In genomic region chr10:11899067-11899876, GRCh38 we compare ENCODE assay signal across 2 cellular contexts.
TF ChIP-seq lines count a peak whose summit lies in the region.

No MANE protein-coding gene starts in this region.

TF ChIP-seq in HEK293, 187 proteins besides CTCF, POLR2A, EP300 and RAD21:
- TF ChIP-seq SCRT2 (tag by site-specific recombination; IDR thresholded peaks at IDR 0.05) (peak; percentile 51), TSHZ1 (tag by site-specific recombination; IDR thresholded peaks at IDR 0.05; ENCODE audit: borderline replicate concordance) (no peak), ZNF202 (tag by site-specific recombination; IDR thresholded peaks at IDR 0.05; ENCODE audit: borderline replicate concordance) (0 out of 2 replicates have a peak, but pooled peaks have one; percentile 19)

TF ChIP-seq in K562, 482 proteins besides CTCF, POLR2A, EP300 and RAD21 (continues in another document):
- TF ChIP-seq KAT7 (CRISPR knock-in tag; IDR thresholded peaks at IDR 0.05; ENCODE audit: borderline replicate concordance): no peak
- peak; percentile 59; the same call in 1 of the 2 replicates for TF ChIP-seq MECOM (CRISPR knock-in tag; IDR thresholded peaks at IDR 0.05)
- no peak for TF ChIP-seq ZNF239 (CRISPR knock-in tag; IDR thresholded peaks at IDR 0.05)
- TF ChIP-seq ZNF518B (CRISPR knock-in tag; IDR thresholded peaks at IDR 0.05): no peak
- no peak for TF ChIP-seq POLR3A (IDR thresholded peaks at IDR 0.05; ENCODE audit: borderline replicate concordance, extremely low read depth, insufficient read depth, insufficient read length)
- peak; percentile 66; the same call in 1 of the 2 replicates for TF ChIP-seq ZC3H4 (CRISPR knock-in tag; IDR thresholded peaks at IDR 0.05; ENCODE audit: borderline replicate concordance)
- TF ChIP-seq ZNF212 (CRISPR knock-in tag; IDR thresholded peaks at IDR 0.05): no peak
- TF ChIP-seq ZNF592 (IDR thresholded peaks at IDR 0.05): peak; percentile 23
- no peak for TF ChIP-seq EZH2 (IDR thresholded peaks at IDR 0.05; ENCODE audit: borderline replicate concordance, low read depth, low read length)
- TF ChIP-seq ZNF740 (CRISPR knock-in tag; IDR thresholded peaks at IDR 0.05): no peak
- peak in 1 of 2 experiments; percentile 39; a peak in 1 of 4 replicates for TF ChIP-seq ZNF740 (tag; IDR thresholded peaks at IDR 0.05)
- TF ChIP-seq XRCC5 (IDR thresholded peaks at IDR 0.05; ENCODE audit: low read depth, low read length): no peak
- no peak for TF ChIP-seq ETV5 (CRISPR knock-in tag; IDR thresholded peaks at IDR 0.05; ENCODE audit: low read depth)
- TF ChIP-seq MBD1 (CRISPR knock-in tag; IDR thresholded peaks at IDR 0.05): 0 out of 2 replicates have a peak, but pooled peaks have one; percentile 18
- 0 out of 4 replicates have a peak, but pooled peaks of 1 of the 2 experiments have one; percentile 2 for TF ChIP-seq SRF (CRISPR knock-in tag; IDR thresholded peaks at IDR 0.05)
- 0 out of 2 replicates have a peak, but pooled peaks have one; percentile 6 for TF ChIP-seq IFI16 (CRISPR knock-in tag; IDR thresholded peaks at IDR 0.05)
- no peak for TF ChIP-seq BRCA1 (IDR thresholded peaks at IDR 0.05)
- 0 out of 2 replicates have a peak, but pooled peaks have one; percentile 71 for TF ChIP-seq BRCA1 (CRISPR knock-in tag; IDR thresholded peaks at IDR 0.05)
- TF ChIP-seq ZNF57 (CRISPR knock-in tag; IDR thresholded peaks at IDR 0.05): no peak
- TF ChIP-seq SREBF1 (IDR thresholded peaks at IDR 0.05; ENCODE audit: borderline replicate concordance, low read depth, low read length): no peak
- TF ChIP-seq ARID3B (CRISPR knock-in tag; IDR thresholded peaks at IDR 0.05; ENCODE audit: borderline replicate concordance): 0 out of 2 replicates have a peak, but pooled peaks have one; percentile 28
- no peak for TF ChIP-seq SRSF1 (IDR thresholded peaks at IDR 0.05; ENCODE audit: low read depth, low read length)
- TF ChIP-seq ZNF41 (CRISPR knock-in tag; conservative IDR thresholded peaks at IDR 0.05): no peak
- no peak for TF ChIP-seq NCOA1 (IDR thresholded peaks at IDR 0.05; ENCODE audit: low read depth)
- TF ChIP-seq MAFK (IDR thresholded peaks at IDR 0.05; ENCODE audit: low read length): no peak
- TF ChIP-seq SMC3 (conservative IDR thresholded peaks at IDR 0.05; ENCODE audit: insufficient read depth, low read depth, low read length): no peak
- TF ChIP-seq RBFOX2 (IDR thresholded peaks at IDR 0.05; ENCODE audit: low read depth, low read length): no peak
- TF ChIP-seq TRIM28 (IDR thresholded peaks at IDR 0.05): no peak
- TF ChIP-seq FOXK2 (conservative IDR thresholded peaks at IDR 0.05 in 1 of 2, IDR thresholded peaks at IDR 0.05 in 1 of 2; ENCODE audit: low read depth in 2 of 2): no peak
- TF ChIP-seq CREB3 (tag; conservative IDR thresholded peaks at IDR 0.05; ENCODE audit: low read depth): no peak; the same call in none of the 2 replicates
- TF ChIP-seq ZNF583 (CRISPR knock-in tag; IDR thresholded peaks at IDR 0.05): 0 out of 2 replicates have a peak, but pooled peaks have one; percentile 4
- 0 out of 2 replicates have a peak, but pooled peaks have one; percentile 33 for TF ChIP-seq GTF2A2 (tag; IDR thresholded peaks at IDR 0.05)
- TF ChIP-seq TCF7 (IDR thresholded peaks at IDR 0.05; ENCODE audit: borderline replicate concordance): no peak
- TF ChIP-seq PATZ1 (CRISPR knock-in tag; IDR thresholded peaks at IDR 0.05; ENCODE audit: borderline replicate concordance): no peak
- no peak for TF ChIP-seq BCL6 (CRISPR knock-in tag; IDR thresholded peaks at IDR 0.05)
- TF ChIP-seq ZNF639 (CRISPR knock-in tag; conservative IDR thresholded peaks at IDR 0.05 in 1 of 2, IDR thresholded peaks at IDR 0.05 in 1 of 2): 0 out of 4 replicates have a peak, but pooled peaks of 1 of the 2 experiments have one; percentile 65
- TF ChIP-seq ATF3 (IDR thresholded peaks at IDR 0.05): no peak
- TF ChIP-seq ATF3 (CRISPR knock-in tag; conservative IDR thresholded peaks at IDR 0.05): no peak
- no peak for TF ChIP-seq ZNF140 (CRISPR knock-in tag; IDR thresholded peaks at IDR 0.05)
- no peak for TF ChIP-seq KLF6 (CRISPR knock-in tag; IDR thresholded peaks at IDR 0.05; ENCODE audit: borderline replicate concordance)
- TF ChIP-seq MYNN (IDR thresholded peaks at IDR 0.05): no peak
- TF ChIP-seq MYNN (CRISPR knock-in tag; IDR thresholded peaks at IDR 0.05): no peak
